In genomic region chr16:69319381-69319780, GRCh38 we compare ENCODE assay signal across 21 cellular contexts. TPM values are rescaled to one million over a fixed set of nuclear protein-coding genes. Genes with fewer than 3 reads are reported as not detected.
A peak's percentile ranks its signal among the peaks of the same experiment; 100 is the strongest.
DNase-seq lines count a peak whose midpoint lies in the region; ATAC-seq and TF ChIP-seq lines count a peak whose summit lies in the region.
"Had no signal": no experiment of that assay in that cellular context is flagged by ENCODE, and none has a peak within 500 bp of the region (broad histone marks: within the 10 kb centered on the region; RNA-seq: fewer than 3 reads in every experiment).

No MANE protein-coding gene starts in this region.

- H3K27me3 Mint-ChIP-seq in activated naive CD8-positive, alpha-beta T cell = no peaks in the 10 kb centered on the region
- no peaks in the 10 kb centered on the region for H3K27me3 Mint-ChIP-seq in activated naive CD8-positive, alpha-beta T cell treated with anti-CD3 and anti-CD28 coated beads for 36 hours
- no peaks in the 10 kb centered on the region for H3K27me3 Mint-ChIP-seq in chondrocyte (ENCODE audit: low read depth)
- no peaks in the 10 kb centered on the region for H3K27me3 Mint-ChIP-seq in neural crest cell (ENCODE audit: low read depth)

- intact Hi-C loops in upper lobe of right lung (cut with DNase I) (no loop called here), left ventricle myocardium superior (cut with micrococcal nuclease) (no loop called here), sciatic nerve (cut with DNase I) (no loop called here)

- no peak overlapping the region for H3K4me3 ChIP-seq in upper lobe of right lung
- H3K4me3 ChIP-seq: MG63 had no signal

- H3K36me3 ChIP-seq in upper lobe of right lung = peaks cover 100% of the 10 kb centered on the region

- TF ChIP-seq CTCF in chondrocyte (IDR thresholded peaks at IDR 0.05) = no peak
- TF ChIP-seq CTCF in neural crest cell (conservative IDR thresholded peaks at IDR 0.05) = no peak
- TF ChIP-seq CTCF in upper lobe of right lung (IDR thresholded peaks at IDR 0.05) = no peak

- no peaks in the 10 kb centered on the region for H3K9me3 Mint-ChIP-seq in activated naive CD8-positive, alpha-beta T cell (ENCODE audit: low read depth)
- H3K9me3 Mint-ChIP-seq in activated naive CD8-positive, alpha-beta T cell treated with anti-CD3 and anti-CD28 coated beads for 36 hours = no peaks in the 10 kb centered on the region
- H3K9me3 Mint-ChIP-seq in chondrocyte (ENCODE audit: low read depth) = no peaks in the 10 kb centered on the region
- no peaks in the 10 kb centered on the region for H3K9me3 Mint-ChIP-seq in neural crest cell
- H3K9me3 Mint-ChIP-seq: H9 had no signal

- H3K4me3 Mint-ChIP-seq in activated naive CD8-positive, alpha-beta T cell = no peak overlapping the region
- H3K4me3 Mint-ChIP-seq in activated naive CD8-positive, alpha-beta T cell treated with anti-CD3 and anti-CD28 coated beads for 36 hours = no peak overlapping the region
- H3K4me3 Mint-ChIP-seq in chondrocyte (ENCODE audit: unreplicated experiment) = no peak overlapping the region
- H3K4me3 Mint-ChIP-seq in neural crest cell = peak overlapping the region; percentile 41
- H3K4me3 Mint-ChIP-seq: H9 had no signal

- no peaks in the 10 kb centered on the region for H3K36me3 Mint-ChIP-seq in activated naive CD8-positive, alpha-beta T cell
- peaks cover 23% of the 10 kb centered on the region for H3K36me3 Mint-ChIP-seq in activated naive CD8-positive, alpha-beta T cell treated with anti-CD3 and anti-CD28 coated beads for 36 hours
- H3K36me3 Mint-ChIP-seq in chondrocyte (ENCODE audit: low read depth) (peaks cover 35% of the 10 kb centered on the region), neural crest cell (ENCODE audit: low read depth) (peaks cover 22% of the 10 kb centered on the region)

- H3K27ac ChIP-seq in upper lobe of right lung = no peak overlapping the region
- H3K27ac ChIP-seq: C4-2B had no signal

- ATAC-seq in upper lobe of right lung (no peak), HG02938 (IDR thresholded peaks at IDR 0.05; ENCODE audit: unreplicated experiment) (no peak), left ventricle myocardium superior (no peak), sciatic nerve (no peak)

- peak overlapping the region; percentile 41 for H3K27ac Mint-ChIP-seq in activated naive CD8-positive, alpha-beta T cell
- H3K27ac Mint-ChIP-seq in activated naive CD8-positive, alpha-beta T cell treated with anti-CD3 and anti-CD28 coated beads for 36 hours = no peak overlapping the region
- peak overlapping the region; percentile 43 for H3K27ac Mint-ChIP-seq in chondrocyte (ENCODE audit: unreplicated experiment)
- H3K27ac Mint-ChIP-seq in neural crest cell (ENCODE audit: unreplicated experiment) = no peak overlapping the region

- peaks cover 9% of the 10 kb centered on the region for H3K4me1 Mint-ChIP-seq in activated naive CD8-positive, alpha-beta T cell (ENCODE audit: low read depth)
- H3K4me1 Mint-ChIP-seq in activated naive CD8-positive, alpha-beta T cell treated with anti-CD3 and anti-CD28 coated beads for 36 hours = peaks cover 3% of the 10 kb centered on the region
- peaks cover 5% of the 10 kb centered on the region for H3K4me1 Mint-ChIP-seq in chondrocyte (ENCODE audit: low read depth)
- H3K4me1 Mint-ChIP-seq in neural crest cell = no peaks in the 10 kb centered on the region
- H3K4me1 Mint-ChIP-seq: H9 had no signal

- no peak for DNase-seq in activated naive CD8-positive, alpha-beta T cell treated with anti-CD3 and anti-CD28 coated beads for 36 hours
- DNase-seq in chondrocyte (ENCODE audit: low spot score) = peak; percentile 76
- DNase-seq in neural crest cell (ENCODE audit: low read depth, low spot score) = no peak
- DNase-seq in upper lobe of right lung = peak; percentile 51
- no peak for DNase-seq in left ventricle myocardium superior
- no peak for DNase-seq in sciatic nerve (ENCODE audit: low spot score)
- DNase-seq: DND-41, H9, Karpas-422, MG63, NCI-H1048, NCI-H1436, NCI-H2029, NCI-H2171 treated with DMSO at 0.1 percent for 48 hours, NCI-H446 treated with DMSO at 0.1 percent for 48 hours, NCI-H69, Right ventricle myocardium superior had no signal

- H3K9me3 ChIP-seq in upper lobe of right lung = no peaks in the 10 kb centered on the region
- H3K9me3 ChIP-seq: MG63 had no signal

- peaks cover 5% of the 10 kb centered on the region for H3K4me1 ChIP-seq in upper lobe of right lung

- no peaks in the 10 kb centered on the region for H3K27me3 ChIP-seq in upper lobe of right lung
- H3K27me3 ChIP-seq: MG63 had no signal

RNA-seq across cellular contexts. Expression of gene VPS4A, which starts 8.2 kb away (rescaled TPM):
- total RNA-seq in activated naive CD8-positive, alpha-beta T cell treated with anti-CD3 and anti-CD28 coated beads for 36 hours = 10 to 100 TPM; 27.0 to 28.6 TPM
- total RNA-seq in chondrocyte = 27.3 to 30.5 TPM (median 29.2 TPM) in 3 replicates
- total RNA-seq in neural crest cell = 35.3 and 36.5 TPM in 2 replicates
- total RNA-seq in upper lobe of right lung = 28.9 TPM
- total RNA-seq in left ventricle myocardium superior = 30.3 TPM
- total RNA-seq in sciatic nerve = 24.8 TPM

RNA-seq across cellular contexts. Expression of gene PDF, which starts 11.0 kb away (rescaled TPM):
- total RNA-seq in activated naive CD8-positive, alpha-beta T cell treated with anti-CD3 and anti-CD28 coated beads for 36 hours = 10 to 100 TPM; 33.0 to 36.4 TPM
- 11.5 to 16.2 TPM (median 15.3 TPM) in 3 replicates for total RNA-seq in chondrocyte
- 19.4 and 20.1 TPM in 2 replicates for total RNA-seq in neural crest cell
- total RNA-seq in upper lobe of right lung = 8.8 TPM
- 7.2 TPM for total RNA-seq in left ventricle myocardium superior
- 6.0 TPM for total RNA-seq in sciatic nerve

RNA-seq across cellular contexts. Expression of gene COG8, which starts 20.0 kb away (rescaled TPM):
- 10 to 100 TPM; 30.2 to 31.8 TPM for total RNA-seq in activated naive CD8-positive, alpha-beta T cell treated with anti-CD3 and anti-CD28 coated beads for 36 hours
- total RNA-seq in chondrocyte = 34.1 to 45.7 TPM (median 36.8 TPM) in 3 replicates
- 64.2 and 67.6 TPM in 2 replicates for total RNA-seq in neural crest cell
- 32.3 TPM for total RNA-seq in upper lobe of right lung
- 25.9 TPM for total RNA-seq in left ventricle myocardium superior
- 36.4 TPM for total RNA-seq in sciatic nerve

RNA-seq across cellular contexts. Expression of gene NIP7, which starts 20.2 kb away (rescaled TPM):
- 10 to 100 TPM; 70.1 to 73.2 TPM for total RNA-seq in activated naive CD8-positive, alpha-beta T cell treated with anti-CD3 and anti-CD28 coated beads for 36 hours
- 17.2 to 28.8 TPM (median 18.6 TPM) in 3 replicates for total RNA-seq in chondrocyte
- 42.0 and 42.3 TPM in 2 replicates for total RNA-seq in neural crest cell
- total RNA-seq in upper lobe of right lung = 20.8 TPM
- total RNA-seq in left ventricle myocardium superior = 8.0 TPM
- 10.5 TPM for total RNA-seq in sciatic nerve

RNA-seq across cellular contexts. Expression of gene TMED6, which starts 32.2 kb away (rescaled TPM):
- 1 to 10 TPM in 1 of 2 experiments, under 1 TPM in 1; 0.70 to 1.2 TPM for total RNA-seq in activated naive CD8-positive, alpha-beta T cell treated with anti-CD3 and anti-CD28 coated beads for 36 hours
- total RNA-seq in chondrocyte (0.38 to 0.65 TPM (median 0.55 TPM) in 3 replicates), neural crest cell (0.56 and 0.82 TPM in 2 replicates), upper lobe of right lung (0.69 TPM), left ventricle myocardium superior (not detected), sciatic nerve (not detected)
- total RNA-seq: HT-29, Right ventricle myocardium superior had no signal

Comparison
In these comparisons a context has a peak if more than half of its experiments do, and no peak if none do; other contexts are left out.
1. H3K27ac Mint-ChIP-seq: peak in activated naive CD8-positive, alpha-beta T cell (single experiment) and chondrocyte (single experiment); none in activated naive CD8-positive, alpha-beta T cell treated with anti-CD3 and anti-CD28 coated beads for 36 hours (single experiment) and neural crest cell (single experiment).
2. DNase-seq: peak in chondrocyte (single experiment) and upper lobe of right lung (single experiment); none in activated naive CD8-positive, alpha-beta T cell treated with anti-CD3 and anti-CD28 coated beads for 36 hours (single experiment), neural crest cell (single experiment), left ventricle myocardium superior (single experiment) and sciatic nerve (single experiment).